In the genomic region with DNA sequence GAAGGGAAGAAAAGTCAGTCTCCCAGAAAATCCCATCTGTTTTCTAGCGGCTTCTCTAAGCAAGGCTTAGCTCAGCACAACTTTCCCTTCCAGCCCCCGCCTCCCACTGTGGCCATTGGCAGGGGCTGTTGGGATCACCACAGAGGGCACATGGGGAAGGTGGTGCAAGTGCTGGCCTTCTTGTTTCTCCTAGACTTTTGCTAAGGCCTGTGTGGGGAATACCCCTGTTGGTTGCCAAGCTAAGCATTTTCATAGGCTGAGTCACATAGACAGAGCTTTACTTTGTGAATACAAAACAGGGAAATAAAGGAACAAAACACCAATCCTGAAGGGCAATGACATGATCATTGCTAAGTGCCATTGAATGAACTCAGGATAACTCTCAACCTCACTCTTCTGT, we compare ENCODE assay signal across 14 cellular contexts. TPM values are rescaled to one million over a fixed set of nuclear protein-coding genes. Genes with fewer than 3 reads are reported as not detected.
DNase-seq lines count a peak whose midpoint lies in the region; ATAC-seq and TF ChIP-seq lines count a peak whose summit lies in the region.
"Had no signal": no experiment of that assay in that cellular context is flagged by ENCODE, and none has a peak within 500 bp of the region (broad histone marks: within the 10 kb centered on the region; RNA-seq: fewer than 3 reads in every experiment).

No MANE protein-coding gene starts in this region.

- no peak overlapping the region for H3K4me3 ChIP-seq in AG09309 (ENCODE audit: control insufficient read depth, low read depth, low read length)
- no peak overlapping the region for H3K4me3 ChIP-seq in IMR-90 (ENCODE audit: insufficient read depth, low read depth, low read length)
- no peak overlapping the region for H3K4me3 ChIP-seq in choroid plexus epithelial cell (ENCODE audit: low read depth, low read length)
- no peak overlapping the region for H3K4me3 ChIP-seq in mucosa of descending colon
- H3K4me3 ChIP-seq: pancreas, thyroid gland had no signal

- H3K9me1 ChIP-seq in IMR-90 (ENCODE audit: insufficient read depth, low read length): peaks cover 10% of the 10 kb centered on the region

- DNase-seq in AG09309 (ENCODE audit: low read depth) (peak; percentile 61), IMR-90 (peak; percentile 89), choroid plexus epithelial cell (ENCODE audit: low read depth) (peak; percentile 87), mucosa of descending colon (peak in 1 of 3 donors; percentile 8), NOMO-1 treated with dmso at 0.1 percent for 144 hours (lab: John Stamatoyannopoulos, UW; ENCODE audit: unreplicated experiment) (no peak)
- no peak for DNase-seq in stimulated activated CD8-positive, alpha-beta memory T cell treated with anti-CD3 and anti-CD28 coated beads, Interleukin-4, amount 100 ng/mL, for 48 hours
- DNase-seq in activated T-cell treated with anti-CD3 and anti-CD28 coated beads, Interleukin-2, amount 50 U/mL, for 4 hours: no peak
- DNase-seq in central memory CD4-positive, alpha-beta T cell: no peak
- DNase-seq: activated CD4-positive, alpha-beta T cell treated with anti-CD3 and anti-CD28 coated beads, Interleukin-2, amount 50 U/mL, for 1 hour; activated naive CD8-positive, alpha-beta T cell treated with anti-CD3 and anti-CD28 coated beads, Interleukin-2, amount 10 ng/mL, durations not matched to agents 7 days and 5 days; CD4-positive, CD25-positive, alpha-beta regulatory T cell; Kasumi-1; pancreas; thyroid gland had no signal

- no peak for TF ChIP-seq POLR2A in IMR-90 (IDR thresholded peaks at IDR 0.05; ENCODE audit: low read depth, low read length)

- H3K36me3 Mint-ChIP-seq in activated T-cell treated with anti-CD3 and anti-CD28 coated beads, Interleukin-2, amount 50 U/mL, for 4 hours (ENCODE audit: insufficient read depth): peaks cover 6% of the 10 kb centered on the region
- H3K36me3 Mint-ChIP-seq: activated naive CD8-positive, alpha-beta T cell treated with anti-CD3 and anti-CD28 coated beads, Interleukin-2, amount 10 ng/mL, durations not matched to agents 7 days and 5 days had no signal

- H2BK120ac ChIP-seq in IMR-90 (ENCODE audit: low read depth, low read length): no peak overlapping the region

- H2AK5ac ChIP-seq in IMR-90 (ENCODE audit: low read depth, low read length): no peak overlapping the region

- 0 out of 2 replicates have a peak overlapping the region, but pooled peaks have one; percentile 13 for H3K4ac ChIP-seq in IMR-90 (ENCODE audit: low read depth, low read length)

- H3K27me3 ChIP-seq in IMR-90 (ENCODE audit: control insufficient read depth, insufficient read depth, low read length): no peaks in the 10 kb centered on the region
- H3K27me3 ChIP-seq: pancreas, thyroid gland had no signal

- no peak overlapping the region for H2BK5ac ChIP-seq in IMR-90 (ENCODE audit: low read depth, low read length, poor library complexity, severe bottlenecking)

- no peak overlapping the region for H2BK15ac ChIP-seq in IMR-90 (ENCODE audit: low read depth, low read length)

- H3K79me1 ChIP-seq in IMR-90 (ENCODE audit: low read depth in 1 of 2, low read length in 2 of 2): no peaks in the 10 kb centered on the region

- no peak overlapping the region for H4K8ac ChIP-seq in IMR-90 (ENCODE audit: low read depth in 2 of 2, low read length in 2 of 2)

- no TSS peak for BruUV-seq in IMR-90 (replicated peaks; lab: Mats Ljungman, UMichigan)

- H3K27me3 Mint-ChIP-seq in activated T-cell treated with anti-CD3 and anti-CD28 coated beads, Interleukin-2, amount 50 U/mL, for 4 hours (ENCODE audit: low read depth): no peaks in the 10 kb centered on the region
- H3K27me3 Mint-ChIP-seq: activated naive CD8-positive, alpha-beta T cell treated with anti-CD3 and anti-CD28 coated beads, Interleukin-2, amount 10 ng/mL, durations not matched to agents 7 days and 5 days; CD4-positive, CD25-positive, alpha-beta regulatory T cell had no signal

- POLR2A ChIA-PET in IMR-90 (lab: Charles Lee; ENCODE audit: unreplicated experiment): no interaction called here

- no peak overlapping the region for H4K5ac ChIP-seq in IMR-90 (ENCODE audit: low read depth, low read length)

- no peak overlapping the region for H3K56ac ChIP-seq in IMR-90 (ENCODE audit: extremely low read depth, insufficient read depth, low read length)

- H3K4me3 Mint-ChIP-seq in activated T-cell treated with anti-CD3 and anti-CD28 coated beads, Interleukin-2, amount 50 U/mL, for 4 hours: no peak overlapping the region
- H3K4me3 Mint-ChIP-seq: activated naive CD8-positive, alpha-beta T cell treated with anti-CD3 and anti-CD28 coated beads, Interleukin-2, amount 10 ng/mL, durations not matched to agents 7 days and 5 days; CD4-positive, CD25-positive, alpha-beta regulatory T cell had no signal

- in situ Hi-C loops in IMR-90 (cut with MboI; ENCODE audit: low sequenced_read_pairs): no loop called here

- dilution Hi-C loops in IMR-90 (cut with HindIII; ENCODE audit: low sequenced_read_pairs, unreplicated experiment): no loop called here

- WGBS in IMR-90 (ENCODE audit: extremely low coverage in 2 of 2, insufficient read length in 1 of 2), 2 experiments: no CpG with 5 or more reads among the region's 2 CpGs

- no peaks in the 10 kb centered on the region for H3K4me1 Mint-ChIP-seq in activated T-cell treated with anti-CD3 and anti-CD28 coated beads, Interleukin-2, amount 50 U/mL, for 4 hours (ENCODE audit: low read depth)
- H3K4me1 Mint-ChIP-seq: CD4-positive, CD25-positive, alpha-beta regulatory T cell had no signal

- CTCF ChIA-PET in IMR-90 (lab: Yijun Ruan, JAX): no interaction called here

- H3K9me3 ChIP-seq in IMR-90 (ENCODE audit: control insufficient read depth, insufficient read depth, low read length): no peaks in the 10 kb centered on the region
- no peaks in the 10 kb centered on the region for H3K9me3 ChIP-seq in mucosa of descending colon
- H3K9me3 ChIP-seq: pancreas, thyroid gland had no signal

- H2AK9ac ChIP-seq in IMR-90 (replicated peaks; ENCODE audit: low read depth, low read length, poor library complexity): peak overlapping the region; percentile 80

- no peaks in the 10 kb centered on the region for H4K20me1 ChIP-seq in IMR-90 (ENCODE audit: insufficient read depth, low read length)

- H3K4me1 ChIP-seq in IMR-90 (ENCODE audit: control insufficient read depth, insufficient read depth, low read length) (peaks cover 4% of the 10 kb centered on the region), mucosa of descending colon (ENCODE audit: low read depth) (peaks cover 15% of the 10 kb centered on the region)
- H3K4me1 ChIP-seq: pancreas, thyroid gland had no signal

- H3K23ac ChIP-seq in IMR-90 (ENCODE audit: low read depth, low read length): no peak overlapping the region

- no peak for TF ChIP-seq RAD21 in IMR-90 (IDR thresholded peaks at IDR 0.05; ENCODE audit: low read length)

- H3K9me3 Mint-ChIP-seq in activated T-cell treated with anti-CD3 and anti-CD28 coated beads, Interleukin-2, amount 50 U/mL, for 4 hours: no peaks in the 10 kb centered on the region
- H3K9me3 Mint-ChIP-seq: activated naive CD8-positive, alpha-beta T cell treated with anti-CD3 and anti-CD28 coated beads, Interleukin-2, amount 10 ng/mL, durations not matched to agents 7 days and 5 days; CD4-positive, CD25-positive, alpha-beta regulatory T cell had no signal

- H3K14ac ChIP-seq in IMR-90 (replicated peaks; ENCODE audit: low read depth, low read length): no peak overlapping the region

- H4K91ac ChIP-seq in IMR-90 (ENCODE audit: insufficient read depth, low read depth, low read length): no peak overlapping the region

- H2BK20ac ChIP-seq in IMR-90 (ENCODE audit: low read depth, low read length): no peak overlapping the region

- no peak overlapping the region for H3K18ac ChIP-seq in IMR-90 (ENCODE audit: low read depth, low read length)

- ATAC-seq in IMR-90 (ENCODE audit: low read depth) (peak; percentile 100), mucosa of descending colon (peak; percentile 19)
- no peak for ATAC-seq in activated T-cell treated with anti-CD3 and anti-CD28 coated beads, Interleukin-2, amount 50 U/mL, for 4 hours

- H3K9ac ChIP-seq in IMR-90 (ENCODE audit: low read depth, low read length): no peak overlapping the region

- peak overlapping the region; percentile 51; the same call in 1 of the 2 replicates for H3K27ac ChIP-seq in IMR-90 (ENCODE audit: insufficient read depth, low read length)
- H3K27ac ChIP-seq: pancreas, thyroid gland had no signal

- intact Hi-C loops in IMR-90 (cut with micrococcal nuclease): no loop called here
- intact Hi-C loops in mucosa of descending colon (cut with DNase I, micrococcal nuclease): no loop called here

- TF ChIP-seq CTCF in AG09309 (IDR thresholded peaks at IDR 0.05; ENCODE audit: control insufficient read depth, insufficient read depth, low read depth, low read length, missing control alignments) (no peak), IMR-90 (conservative IDR thresholded peaks at IDR 0.05; ENCODE audit: low read depth, low read length) (no peak), choroid plexus epithelial cell (conservative IDR thresholded peaks at IDR 0.05; ENCODE audit: low read depth, low read length) (no peak), mucosa of descending colon (IDR thresholded peaks at IDR 0.05) (no peak)

- H3K4me2 ChIP-seq in IMR-90 (ENCODE audit: low read depth, low read length): no peak overlapping the region

- H3K36me3 ChIP-seq in IMR-90 (ENCODE audit: control insufficient read depth, insufficient read depth, low read length) (no peaks in the 10 kb centered on the region), mucosa of descending colon (ENCODE audit: low read depth) (no peaks in the 10 kb centered on the region)
- H3K36me3 ChIP-seq: pancreas, thyroid gland had no signal

- peak overlapping the region; percentile 40 for H2AFZ ChIP-seq in IMR-90 (replicated peaks; ENCODE audit: low read length, poor library complexity)

TF ChIP-seq in IMR-90, 13 proteins besides CTCF, POLR2A, EP300 and RAD21 (continues in another document):
- TF ChIP-seq FOS (IDR thresholded peaks at IDR 0.05; ENCODE audit: low read depth, low read length) (peak; percentile 33; the same call in 1 of the 2 replicates), MAFK (IDR thresholded peaks at IDR 0.05; ENCODE audit: low read depth, low read length) (peak; percentile 80)
- TF ChIP-seq, protein P1, sequence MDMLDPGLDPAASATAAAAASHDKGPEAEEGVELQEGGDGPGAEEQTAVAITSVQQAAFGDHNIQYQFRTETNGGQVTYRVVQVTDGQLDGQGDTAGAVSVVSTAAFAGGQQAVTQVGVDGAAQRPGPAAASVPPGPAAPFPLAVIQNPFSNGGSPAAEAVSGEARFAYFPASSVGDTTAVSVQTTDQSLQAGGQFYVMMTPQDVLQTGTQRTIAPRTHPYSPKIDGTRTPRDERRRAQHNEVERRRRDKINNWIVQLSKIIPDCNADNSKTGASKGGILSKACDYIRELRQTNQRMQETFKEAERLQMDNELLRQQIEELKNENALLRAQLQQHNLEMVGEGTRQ (IDR thresholded peaks at IDR 0.05; ENCODE audit: low read depth, low read length): peak; percentile 7; the same call in 1 of the 2 replicates

RNA-seq across cellular contexts. Expression of a gene that starts 32.4 kb away (rescaled TPM):
- 4.7 and 5.6 TPM in 2 replicates for total RNA-seq in IMR-90 (2012; rRNA removed)
- polyA plus RNA-seq in IMR-90 (2012; rRNA removed): 2.4 and 3.1 TPM in 2 replicates
- 1.3 and 4.4 TPM in 2 replicates for polyA plus RNA-seq in IMR-90 (2012; cell fraction: cytosol; rRNA removed)
- 2.7 and 10.6 TPM in 2 replicates for polyA plus RNA-seq in IMR-90 (2012; cell fraction: nucleus; rRNA removed; ENCODE audit: low replicate concordance)
- total RNA-seq in mucosa of descending colon: 10 to 100 TPM in 1 of 3 donors, 1 to 10 TPM in 2; 4.2 to 12.2 (median 9.8) TPM
- 10 to 100 TPM; 11.0 to 18.5 (median 12.2) TPM for total RNA-seq in activated T-cell treated with anti-CD3 and anti-CD28 coated beads, Interleukin-2, amount 50 U/mL, for 4 hours

Comparison
In these comparisons a context has a peak if more than half of its experiments do, and no peak if none do; other contexts are left out.
1. DNase-seq: peak in AG09309 (single experiment), IMR-90 (single experiment) and choroid plexus epithelial cell (single experiment); none in stimulated activated CD8-positive, alpha-beta memory T cell treated with anti-CD3 and anti-CD28 coated beads, Interleukin-4, amount 100 ng/mL, for 48 hours (single experiment), activated T-cell treated with anti-CD3 and anti-CD28 coated beads, Interleukin-2, amount 50 U/mL, for 4 hours (single experiment), NOMO-1 treated with dmso at 0.1 percent for 144 hours (single experiment) and central memory CD4-positive, alpha-beta T cell (single experiment).
2. ATAC-seq: peak in IMR-90 (single experiment) and mucosa of descending colon (single experiment); none in activated T-cell treated with anti-CD3 and anti-CD28 coated beads, Interleukin-2, amount 50 U/mL, for 4 hours (0 of 2).